In genomic region chr6:144559865-144560603, GRCh38 we compare ENCODE assay signal across 9 cellular contexts.
DNase-seq lines count a peak whose midpoint lies in the region; ATAC-seq and TF ChIP-seq lines count a peak whose summit lies in the region.
"Had no signal": no experiment of that assay in that cellular context is flagged by ENCODE, and none has a peak within 500 bp of the region (broad histone marks: within the 10 kb centered on the region; RNA-seq: fewer than 3 reads in every experiment).

No MANE protein-coding gene starts in this region.

- peak; percentile 95 for ATAC-seq in activated naive CD8-positive, alpha-beta T cell treated with anti-CD3 and anti-CD28 coated beads, Interleukin-2, amount 10 ng/mL, durations not matched to agents 7 days and 5 days (ENCODE audit: low read depth)
- ATAC-seq in lung (ENCODE audit: insufficient read depth, low FRiP score) = peak; percentile 58
- ATAC-seq in GM18907 (IDR thresholded peaks at IDR 0.05; ENCODE audit: unreplicated experiment) = no peak
- ATAC-seq in sciatic nerve = no peak

- H3K4me3 ChIP-seq in CD4-positive, alpha-beta memory T cell (ENCODE audit: low read length in 2 of 2) = peak overlapping the region in 1 of 2 donors; percentile 29
- no peak overlapping the region for H3K4me3 ChIP-seq in LNCaP clone FGC (ENCODE audit: low read depth, low read length)
- no peak overlapping the region for H3K4me3 ChIP-seq in lung

- peaks cover 27 to 33% of the 10 kb centered on the region in 2 donors for H3K36me3 Mint-ChIP-seq in CD4-positive, alpha-beta memory T cell
- peaks cover 34% of the 10 kb centered on the region for H3K36me3 Mint-ChIP-seq in activated naive CD8-positive, alpha-beta T cell treated with anti-CD3 and anti-CD28 coated beads, Interleukin-2, amount 10 ng/mL, durations not matched to agents 7 days and 5 days

- DNase-seq in CD4-positive, alpha-beta memory T cell = peak; percentile 51 to 76 (median 61)
- DNase-seq in LNCaP clone FGC (ENCODE audit: low read depth) (peak; percentile 41), lung (ENCODE audit: low spot score) (no peak), NCI-H524 treated with DMSO at 0.1 percent for 48 hours (lab: John Stamatoyannopoulos, UW) (no peak), NOMO-1 (lab: John Stamatoyannopoulos, UW; ENCODE audit: unreplicated experiment in 2 of 2) (no peak), sciatic nerve (ENCODE audit: low spot score) (no peak)
- DNase-seq in activated naive CD8-positive, alpha-beta T cell treated with anti-CD3 and anti-CD28 coated beads, Interleukin-2, amount 10 ng/mL, durations not matched to agents 7 days and 5 days = no peak
- DNase-seq: NCI-H82 had no signal

- no peak for TF ChIP-seq CTCF in LNCaP clone FGC (IDR thresholded peaks at IDR 0.05; ENCODE audit: control insufficient read depth, extremely low read depth, insufficient read depth)
- no peak for TF ChIP-seq CTCF in lung (IDR thresholded peaks at IDR 0.05; ENCODE audit: control extremely low read depth, extremely low read depth)

- H3K9me3 Mint-ChIP-seq in CD4-positive, alpha-beta memory T cell = peaks cover 0 to 3% (median 0%) of the 10 kb centered on the region in 8 donors
- peaks cover 4% of the 10 kb centered on the region for H3K9me3 Mint-ChIP-seq in activated naive CD8-positive, alpha-beta T cell treated with anti-CD3 and anti-CD28 coated beads, Interleukin-2, amount 10 ng/mL, durations not matched to agents 7 days and 5 days

- H3K27me3 Mint-ChIP-seq in CD4-positive, alpha-beta memory T cell = no peaks in the 10 kb centered on the region
- no peaks in the 10 kb centered on the region for H3K27me3 Mint-ChIP-seq in activated naive CD8-positive, alpha-beta T cell treated with anti-CD3 and anti-CD28 coated beads, Interleukin-2, amount 10 ng/mL, durations not matched to agents 7 days and 5 days

- no peaks in the 10 kb centered on the region for H3K9me3 ChIP-seq in CD4-positive, alpha-beta memory T cell (ENCODE audit: control insufficient read depth in 1 of 2, low read length in 2 of 2)
- no peaks in the 10 kb centered on the region for H3K9me3 ChIP-seq in lung (ENCODE audit: control insufficient read depth in 2 of 2, insufficient read depth in 1 of 2, low read length in 1 of 2)

- peak overlapping the region; percentile 56 to 84 (median 78) for H3K4me3 Mint-ChIP-seq in CD4-positive, alpha-beta memory T cell
- peak overlapping the region; percentile 77 for H3K4me3 Mint-ChIP-seq in activated naive CD8-positive, alpha-beta T cell treated with anti-CD3 and anti-CD28 coated beads, Interleukin-2, amount 10 ng/mL, durations not matched to agents 7 days and 5 days

- 58 to 66% methylated on average over 8 of the region's 8 CpGs for WGBS in lung, 2 donors

- peak overlapping the region; percentile 80 to 95 (median 91) for H3K27ac Mint-ChIP-seq in CD4-positive, alpha-beta memory T cell
- peak overlapping the region; percentile 93 for H3K27ac Mint-ChIP-seq in activated naive CD8-positive, alpha-beta T cell treated with anti-CD3 and anti-CD28 coated beads, Interleukin-2, amount 10 ng/mL, durations not matched to agents 7 days and 5 days

- peak overlapping the region; percentile 64 for H3K27ac ChIP-seq in CD4-positive, alpha-beta memory T cell (ENCODE audit: low read depth, low read length)
- H3K27ac ChIP-seq in lung (ENCODE audit: low read depth in 1 of 2, low read length in 1 of 2) = peak overlapping the region in 1 of 2 donors; percentile 6

- peaks cover 12% of the 10 kb centered on the region for H3K36me3 ChIP-seq in CD4-positive, alpha-beta memory T cell (ENCODE audit: insufficient read depth, low read length)
- H3K36me3 ChIP-seq in lung (ENCODE audit: control insufficient read depth in 2 of 2, insufficient read depth in 2 of 2, low read length in 2 of 2) = peaks cover 12 to 13% of the 10 kb centered on the region in 2 donors

- intact Hi-C loops in CD4-positive, alpha-beta memory T cell (cut with micrococcal nuclease) = no loop called here
- intact Hi-C loops in sciatic nerve (cut with DNase I) = no loop called here

- H3K27me3 ChIP-seq in CD4-positive, alpha-beta memory T cell (ENCODE audit: insufficient read depth, low read length) = no peaks in the 10 kb centered on the region
- H3K27me3 ChIP-seq in lung (ENCODE audit: control insufficient read depth, insufficient read depth) = no peaks in the 10 kb centered on the region

- CTCF ChIA-PET in CD4-positive, alpha-beta memory T cell (lab: Charles Lee; ENCODE audit: partially characterized antibody) = no interaction called here

- POLR2A ChIA-PET in CD4-positive, alpha-beta memory T cell (lab: Charles Lee; ENCODE audit: partially characterized antibody) = no interaction called here
- POLR2A ChIA-PET in activated naive CD8-positive, alpha-beta T cell treated with anti-CD3 and anti-CD28 coated beads, Interleukin-2, amount 10 ng/mL, durations not matched to agents 7 days and 5 days (lab: Charles Lee) = interaction anchor here (0.9 kb wide), 1 partner anchor 23 kb away, joined by 3 read pairs; no protein-coding TSS in a partner anchor

- H3K4me1 ChIP-seq in CD4-positive, alpha-beta memory T cell (ENCODE audit: insufficient read depth, low read length) = peaks cover 30% of the 10 kb centered on the region
- H3K4me1 ChIP-seq in lung (ENCODE audit: control insufficient read depth in 2 of 2, insufficient read depth in 2 of 2, low read length in 2 of 2) = peaks cover 0 to 7% of the 10 kb centered on the region in 2 donors

- peaks cover 24 to 33% (median 29%) of the 10 kb centered on the region in 4 donors for H3K4me1 Mint-ChIP-seq in CD4-positive, alpha-beta memory T cell
- H3K4me1 Mint-ChIP-seq in activated naive CD8-positive, alpha-beta T cell treated with anti-CD3 and anti-CD28 coated beads, Interleukin-2, amount 10 ng/mL, durations not matched to agents 7 days and 5 days = peaks cover 16% of the 10 kb centered on the region

Comparison
In these comparisons a context has a peak if more than half of its experiments do, and no peak if none do; other contexts are left out.
1. DNase-seq: peak in CD4-positive, alpha-beta memory T cell (5 of 5) and LNCaP clone FGC (single experiment); none in activated naive CD8-positive, alpha-beta T cell treated with anti-CD3 and anti-CD28 coated beads, Interleukin-2, amount 10 ng/mL, durations not matched to agents 7 days and 5 days (single experiment), lung (single experiment), NCI-H524 treated with DMSO at 0.1 percent for 48 hours (single experiment), NOMO-1 (0 of 2) and sciatic nerve (single experiment).
2. ATAC-seq: peak in activated naive CD8-positive, alpha-beta T cell treated with anti-CD3 and anti-CD28 coated beads, Interleukin-2, amount 10 ng/mL, durations not matched to agents 7 days and 5 days (single experiment) and lung (single experiment); none in GM18907 (single experiment) and sciatic nerve (single experiment).